ENCODE assay signal across 8 cellular contexts in the genomic region with DNA sequence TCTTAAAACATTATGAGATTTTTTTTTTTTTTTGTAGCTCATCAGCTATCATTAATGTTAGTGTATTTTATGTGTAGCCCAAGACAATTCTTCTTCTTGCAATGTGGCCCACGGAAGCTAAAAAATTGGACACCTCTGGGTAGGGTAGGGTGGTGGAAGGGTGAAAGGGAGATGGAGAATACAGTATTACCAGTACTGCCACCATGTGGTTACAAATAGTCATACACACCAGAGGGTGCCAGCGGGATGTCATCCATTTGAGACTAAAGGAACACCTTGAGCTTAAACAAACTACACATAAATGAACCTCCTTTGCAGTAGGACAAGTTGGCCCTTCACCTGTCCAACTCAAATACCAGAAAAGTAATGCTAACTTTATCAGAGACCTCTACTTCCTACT.
A peak's percentile ranks its signal among the peaks of the same experiment; 100 is the strongest.
DNase-seq lines count a peak whose midpoint lies in the region; ATAC-seq and TF ChIP-seq lines count a peak whose summit lies in the region.

No MANE protein-coding gene starts in this region.

- H3K4me1 ChIP-seq in prostate gland (replicated peaks), result no peaks in the 10 kb centered on the region

- no peaks in the 10 kb centered on the region for H3K36me3 ChIP-seq in prostate gland

- no peak overlapping the region for H3K4me3 Mint-ChIP-seq in stimulated activated effector memory CD8-positive, alpha-beta T cell treated with anti-CD3 and anti-CD28 coated beads, Interleukin-12 subunit alpha, Interleukin-12 subunit beta, amount 100 ng/mL, for 72 hours

- H3K27me3 ChIP-seq in prostate gland (replicated peaks; ENCODE audit: insufficient read depth), result no peaks in the 10 kb centered on the region

- intact Hi-C loops in prostate gland (cut with DNase I), result no loop called here

- no peak overlapping the region for H3K27ac Mint-ChIP-seq in stimulated activated effector memory CD8-positive, alpha-beta T cell treated with anti-CD3 and anti-CD28 coated beads, Interleukin-12 subunit alpha, Interleukin-12 subunit beta, amount 100 ng/mL, for 72 hours

- no peak overlapping the region for H3K27ac ChIP-seq in prostate gland

- H3K4me1 Mint-ChIP-seq in stimulated activated effector memory CD8-positive, alpha-beta T cell treated with anti-CD3 and anti-CD28 coated beads, Interleukin-12 subunit alpha, Interleukin-12 subunit beta, amount 100 ng/mL, for 72 hours, result no peaks in the 10 kb centered on the region

- no peak for TF ChIP-seq POLR2A in prostate gland (IDR thresholded peaks at IDR 0.05)

- H3K36me3 Mint-ChIP-seq in stimulated activated effector memory CD8-positive, alpha-beta T cell treated with anti-CD3 and anti-CD28 coated beads, Interleukin-12 subunit alpha, Interleukin-12 subunit beta, amount 100 ng/mL, for 72 hours, result no peaks in the 10 kb centered on the region

- ATAC-seq in GM21576 (IDR thresholded peaks at IDR 0.05; ENCODE audit: unreplicated experiment), result peak; percentile 70
- ATAC-seq in stimulated activated effector memory CD8-positive, alpha-beta T cell treated with anti-CD3 and anti-CD28 coated beads, Interleukin-12 subunit alpha, Interleukin-12 subunit beta, amount 100 ng/mL, for 72 hours, result no peak

- peak; percentile 37 for DNase-seq in GM12865 (ENCODE audit: low read depth)
- peak; percentile 7 for DNase-seq in LNCaP clone FGC (ENCODE audit: low read depth)
- no peak for DNase-seq in fibroblast of mammary gland (ENCODE audit: low read depth)
- DNase-seq in activated T-cell treated with anti-CD3 and anti-CD28 coated beads for 4 hours, result no peak
- DNase-seq in prostate gland (ENCODE audit: low spot score), result no peak
- no peak for DNase-seq in HCEC 1CT
- no peak for DNase-seq in stimulated activated effector memory CD8-positive, alpha-beta T cell treated with anti-CD3 and anti-CD28 coated beads, Interleukin-12 subunit alpha, Interleukin-12 subunit beta, amount 100 ng/mL, for 72 hours (ENCODE audit: low spot score in 2 of 2)

- WGBS in prostate gland, result 72% methylated on average over 2 of the region's 2 CpGs

- H3K9me3 ChIP-seq in prostate gland, result no peaks in the 10 kb centered on the region

- H3K9me3 Mint-ChIP-seq in stimulated activated effector memory CD8-positive, alpha-beta T cell treated with anti-CD3 and anti-CD28 coated beads, Interleukin-12 subunit alpha, Interleukin-12 subunit beta, amount 100 ng/mL, for 72 hours, result peaks cover 9% of the 10 kb centered on the region

- TF ChIP-seq CTCF in GM12865 (IDR thresholded peaks at IDR 0.05; ENCODE audit: insufficient read depth, low read depth, low read length, missing control alignments) (peak; percentile 51), LNCaP clone FGC (IDR thresholded peaks at IDR 0.05; ENCODE audit: control insufficient read depth, extremely low read depth, insufficient read depth) (peak; percentile 32), fibroblast of mammary gland (conservative IDR thresholded peaks at IDR 0.05; ENCODE audit: control insufficient read depth, insufficient read depth, low read depth, low read length) (peak; percentile 22), prostate gland (IDR thresholded peaks at IDR 0.05) (no peak)

- no peak overlapping the region for H3K4me3 ChIP-seq in GM12865 (ENCODE audit: low read depth, low read length)
- no peak overlapping the region for H3K4me3 ChIP-seq in LNCaP clone FGC (ENCODE audit: low read depth, low read length)
- H3K4me3 ChIP-seq in fibroblast of mammary gland (ENCODE audit: control insufficient read depth, low read depth, low read length), result no peak overlapping the region
- no peak overlapping the region for H3K4me3 ChIP-seq in prostate gland

Comparison
In these comparisons a context has a peak if more than half of its experiments do, and no peak if none do; other contexts are left out.
1. DNase-seq: peak in GM12865 (single experiment) and LNCaP clone FGC (single experiment); none in fibroblast of mammary gland (single experiment), activated T-cell treated with anti-CD3 and anti-CD28 coated beads for 4 hours (single experiment), prostate gland (single experiment), HCEC 1CT (single experiment) and stimulated activated effector memory CD8-positive, alpha-beta T cell treated with anti-CD3 and anti-CD28 coated beads, Interleukin-12 subunit alpha, Interleukin-12 subunit beta, amount 100 ng/mL, for 72 hours (0 of 2).
2. CTCF ChIP-seq: peak in GM12865 (single experiment), LNCaP clone FGC (single experiment) and fibroblast of mammary gland (single experiment); none in prostate gland (0 of 4).